9 cellular contexts compared by ENCODE assay signal in the genomic region with DNA sequence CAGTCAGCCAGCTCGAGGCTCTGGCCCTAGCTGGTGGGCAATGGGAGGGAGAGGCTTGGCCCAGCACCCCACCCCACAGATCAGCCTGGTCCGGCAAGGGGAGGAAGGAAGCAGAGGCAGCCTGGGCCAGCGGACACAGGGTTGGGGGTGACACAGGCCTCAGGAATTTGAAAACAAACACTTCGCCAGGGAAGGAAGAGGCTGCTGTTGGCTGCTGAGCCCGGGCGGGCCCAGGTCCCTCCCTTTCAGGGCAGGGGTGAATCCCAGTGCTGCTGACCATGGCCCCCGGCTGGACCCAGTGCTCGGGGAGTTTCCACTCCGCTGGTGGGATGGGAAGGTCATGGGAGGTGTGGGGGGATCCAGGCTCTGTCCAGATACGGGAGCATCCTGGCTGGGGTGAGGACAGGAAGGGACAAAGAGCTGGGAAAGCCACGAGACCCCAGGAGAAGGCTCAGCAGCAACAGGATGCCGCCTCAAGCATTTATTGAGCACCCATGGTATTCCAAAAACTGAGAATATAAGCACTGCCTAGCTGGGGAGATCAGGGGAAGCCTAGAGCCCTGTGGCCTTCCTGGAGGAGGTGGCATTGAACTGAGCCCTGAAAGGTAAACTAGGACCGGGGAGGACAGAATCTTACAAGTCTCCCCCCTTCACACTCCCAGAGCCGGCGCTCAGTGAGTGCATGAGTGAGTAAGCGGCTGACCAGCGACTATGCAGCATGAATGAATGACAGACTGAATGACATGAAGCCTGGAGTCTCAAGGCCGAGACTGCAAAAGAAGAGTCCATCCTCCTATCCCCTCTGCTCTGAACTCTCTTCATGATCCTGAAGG. TPM values are rescaled to one million over a fixed set of nuclear protein-coding genes. Genes with fewer than 3 reads are reported as not detected.
DNase-seq lines count a peak whose midpoint lies in the region; ATAC-seq and TF ChIP-seq lines count a peak whose summit lies in the region.
"Had no signal": no experiment of that assay in that cellular context is flagged by ENCODE, and none has a peak within 500 bp of the region (broad histone marks: within the 10 kb centered on the region; RNA-seq: fewer than 3 reads in every experiment).

No MANE protein-coding gene starts in this region.

- H3K27ac Mint-ChIP-seq in CD8-positive, alpha-beta memory T cell, result peak overlapping the region in 1 of 8 donors; percentile 17

- H3K27ac ChIP-seq in spleen, result peak overlapping the region; percentile 60 to 90 (median 84)
- H3K27ac ChIP-seq in CD8-positive, alpha-beta memory T cell (ENCODE audit: low read depth, low read length), result no peak overlapping the region

- POLR2A ChIA-PET in CD8-positive, alpha-beta memory T cell (lab: Charles Lee), result no interaction called here

- H3K4me3 ChIP-seq in HFF-Myc (replicated peaks; ENCODE audit: low read depth, low read length) (no peak overlapping the region), spleen (no peak overlapping the region)
- no peak overlapping the region for H3K4me3 ChIP-seq in CD8-positive, alpha-beta memory T cell (ENCODE audit: low read length)

- H3K36me3 ChIP-seq in spleen, result no peaks in the 10 kb centered on the region
- H3K36me3 ChIP-seq in CD8-positive, alpha-beta memory T cell (ENCODE audit: insufficient read depth, low read length), result no peaks in the 10 kb centered on the region

- DNase-seq in HFF-Myc (ENCODE audit: extremely low read depth, low read depth) (peak; percentile 83), brain pericyte (ENCODE audit: low read depth, low spot score) (peak; percentile 43), islet precursor cell (peak; percentile 99), spleen (peak; percentile 83), NCI-H2107 (lab: John Stamatoyannopoulos, UW) (no peak)
- DNase-seq in CD8-positive, alpha-beta memory T cell, result no peak
- DNase-seq in central memory CD4-positive, alpha-beta T cell, result no peak
- DNase-seq: activated CD4-positive, alpha-beta T cell treated with anti-CD3 and anti-CD28 coated beads for 4 hours had no signal

- H3K27me3 Mint-ChIP-seq in CD8-positive, alpha-beta memory T cell, result peaks cover 0 to 3% of the 10 kb centered on the region in 2 donors

- CTCF ChIA-PET in CD8-positive, alpha-beta memory T cell (lab: Charles Lee), result interaction anchor here (0.9 to 1.7 kb wide), 3 partner anchors 100 to 103 kb away, joined by 3 to 8 read pairs (median 5); no protein-coding TSS in a partner anchor

- no peak for TF ChIP-seq CTCF in HFF-Myc (IDR thresholded peaks at IDR 0.05; ENCODE audit: low read depth, low read length, missing control alignments)
- no peak for TF ChIP-seq CTCF in spleen (IDR thresholded peaks at IDR 0.05 in 8 of 11, conservative IDR thresholded peaks at IDR 0.05 in 3 of 11)

- TF ChIP-seq POLR2A in spleen (IDR thresholded peaks at IDR 0.05), result no peak

- no peaks in the 10 kb centered on the region for H3K9me3 ChIP-seq in spleen
- no peaks in the 10 kb centered on the region for H3K9me3 ChIP-seq in CD8-positive, alpha-beta memory T cell (ENCODE audit: low read length)

- H3K4me3 Mint-ChIP-seq in CD8-positive, alpha-beta memory T cell, result no peak overlapping the region

- H3K9me3 Mint-ChIP-seq in CD8-positive, alpha-beta memory T cell, result no peaks in the 10 kb centered on the region

- H3K4me1 Mint-ChIP-seq in CD8-positive, alpha-beta memory T cell, result no peaks in the 10 kb centered on the region

- no peak for ATAC-seq in HG03045 (IDR thresholded peaks at IDR 0.05; ENCODE audit: unreplicated experiment)

- no peaks in the 10 kb centered on the region for H3K36me3 Mint-ChIP-seq in CD8-positive, alpha-beta memory T cell

- no peaks in the 10 kb centered on the region for H3K27me3 ChIP-seq in spleen (replicated peaks in 1 of 7)
- H3K27me3 ChIP-seq in CD8-positive, alpha-beta memory T cell (ENCODE audit: insufficient read depth, low read length, poor library complexity, severe bottlenecking), result no peaks in the 10 kb centered on the region

- intact Hi-C loops in spleen (cut with DNase I; ENCODE audit: low total_unique reads), result no loop called here

- H3K4me1 ChIP-seq in spleen, result peaks cover 0 to 19% (median 8%) of the 10 kb centered on the region in 6 donors
- no peaks in the 10 kb centered on the region for H3K4me1 ChIP-seq in CD8-positive, alpha-beta memory T cell (ENCODE audit: insufficient read depth, low read length)

- 55 to 73% (median 66%) methylated on average over 17 to 18 of the region's 18 CpGs for WGBS in spleen, 5 donors

RNA-seq across cellular contexts. Expression of a gene that starts 26.2 kb away (rescaled TPM):
- 10 to 100 TPM; 10.6 to 35.7 (median 17.1) TPM for total RNA-seq in spleen
- polyA plus RNA-seq in spleen, result 1 to 10 TPM; 2.0 to 7.4 (median 2.6) TPM
- total RNA-seq in CD8-positive, alpha-beta memory T cell, result not detected
- not detected for polyA plus RNA-seq in CD8-positive, alpha-beta memory T cell

RNA-seq across cellular contexts. Expression of a gene that starts 30.3 kb away (rescaled TPM):
- total RNA-seq in spleen, result 10 to 100 TPM in 1 of 7 donors, 1 to 10 TPM in 6; 3.5 to 12.9 (median 8.0) TPM
- 1 to 10 TPM; 4.8 to 7.7 (median 6.4) TPM for polyA plus RNA-seq in spleen
- 1 to 10 TPM; 6.8 to 7.8 TPM for total RNA-seq in CD8-positive, alpha-beta memory T cell
- polyA plus RNA-seq in CD8-positive, alpha-beta memory T cell, result 12.7 TPM

RNA-seq across cellular contexts. Expression of a gene that starts 54.9 kb away (rescaled TPM):
- 1 to 10 TPM; 4.0 to 7.6 (median 5.3) TPM for total RNA-seq in spleen
- polyA plus RNA-seq in spleen, result 1 to 10 TPM; 2.1 to 6.1 (median 2.2) TPM
- 1 to 10 TPM; 5.2 to 5.6 TPM for total RNA-seq in CD8-positive, alpha-beta memory T cell
- 2.6 TPM for polyA plus RNA-seq in CD8-positive, alpha-beta memory T cell

Comparison
In these comparisons a context has a peak if more than half of its experiments do, and no peak if none do; other contexts are left out.
1. DNase-seq: peak in HFF-Myc (single experiment), brain pericyte (single experiment), islet precursor cell (single experiment) and spleen (single experiment); none in NCI-H2107 (single experiment), CD8-positive, alpha-beta memory T cell (0 of 5) and central memory CD4-positive, alpha-beta T cell (single experiment).
2. RNA of a gene that starts 26.2 kb away (total RNA-seq): 10.6 to 35.7 TPM in spleen; not detected in CD8-positive, alpha-beta memory T cell; every median in the first group is over 10 times any median in the second.